Comparison of ENCODE assay signal across 25 cellular contexts in genomic region chr22:29973269-29973668, GRCh38.
"Had no signal": no experiment of that assay in that cellular context is flagged by ENCODE, and none has a peak within 500 bp of the region (broad histone marks: within the 10 kb centered on the region; RNA-seq: fewer than 3 reads in every experiment).

No MANE protein-coding gene starts in this region.

- H3K27me3 ChIP-seq: Peyer's patch, SJCRH30 had no signal

- H3K9me3 ChIP-seq: Peyer's patch, SJCRH30, SK-N-SH had no signal

- H3K4me2 ChIP-seq: SK-N-SH had no signal

- H3K4me1 Mint-ChIP-seq: activated CD4-positive, alpha-beta T cell treated with anti-CD3 and anti-CD28 coated beads, Interleukin-2, amount 10 ng/mL, durations not matched to agents 7 days and 5 days had no signal

- H3K27ac Mint-ChIP-seq: activated CD4-positive, alpha-beta memory T cell treated with anti-CD3 and anti-CD28 coated beads for 36 hours; activated CD4-positive, alpha-beta T cell treated with anti-CD3 and anti-CD28 coated beads, Interleukin-2, amount 10 ng/mL, durations not matched to agents 7 days and 5 days; activated naive CD4-positive, alpha-beta T cell treated with anti-CD3 and anti-CD28 coated beads for 36 hours; activated naive CD8-positive, alpha-beta T cell had no signal

- H3K4me1 ChIP-seq: SJCRH30 had no signal

- H3K9me3 Mint-ChIP-seq: activated CD4-positive, alpha-beta memory T cell treated with anti-CD3 and anti-CD28 coated beads for 36 hours; activated CD4-positive, alpha-beta T cell treated with anti-CD3 and anti-CD28 coated beads, Interleukin-2, amount 10 ng/mL, durations not matched to agents 7 days and 5 days; activated naive CD4-positive, alpha-beta T cell treated with anti-CD3 and anti-CD28 coated beads for 36 hours; activated T-cell treated with anti-CD3 and anti-CD28 coated beads, Interleukin-2, amount 50 U/mL, for 4 hours; brain had no signal

- H3K27ac ChIP-seq: Peyer's patch, RWPE1, SJCRH30 had no signal

- H3K9ac ChIP-seq: SK-N-SH had no signal

- H3K4me3 ChIP-seq: Peyer's patch, SJCRH30 had no signal

- DNase-seq: activated CD4-positive, alpha-beta memory T cell treated with anti-CD3 and anti-CD28 coated beads for 36 hours; activated CD4-positive, alpha-beta T cell treated with anti-CD3 and anti-CD28 coated beads, Interleukin-2, amount 10 ng/mL, durations not matched to agents 7 days and 5 days; activated CD4-positive, CD25-positive, alpha-beta regulatory T cell; activated CD8-positive, alpha-beta memory T cell treated with anti-CD3 and anti-CD28 coated beads for 24 hours; activated effector memory CD4-positive, alpha-beta T cell treated with anti-CD3 and anti-CD28 coated beads, Interleukin-2, amount 50 U/mL, for 16 hours; activated naive CD4-positive, alpha-beta T cell treated with anti-CD3 and anti-CD28 coated beads for 36 hours; activated T-cell treated with anti-CD3 and anti-CD28 coated beads, Interleukin-2, amount 50 U/mL, for 4 hours; amygdala; Kasumi-1; KBM-7; NCI-H1105 treated with DMSO at 0.1 percent for 48 hours; NCI-H1436 treated with DMSO at 0.1 percent for 48 hours; NCI-H187 treated with DMSO at 0.1 percent for 48 hours; NCI-H2081 treated with DMSO at 0.1 percent for 48 hours; NCI-H446; NCI-H524; Peyer's patch; Right ventricle myocardium superior; SJCRH30; SK-N-SH; T-helper 1 cell had no signal

- H3K36me3 ChIP-seq: SJCRH30 had no signal

- H3K27me3 Mint-ChIP-seq: activated CD4-positive, alpha-beta memory T cell treated with anti-CD3 and anti-CD28 coated beads for 36 hours; activated CD4-positive, alpha-beta T cell treated with anti-CD3 and anti-CD28 coated beads, Interleukin-2, amount 10 ng/mL, durations not matched to agents 7 days and 5 days; activated naive CD8-positive, alpha-beta T cell; brain had no signal

- ATAC-seq: activated T-cell treated with anti-CD3 and anti-CD28 coated beads, Interleukin-2, amount 50 U/mL, for 4 hours had no signal

- H3K4me3 Mint-ChIP-seq: activated CD4-positive, alpha-beta memory T cell treated with anti-CD3 and anti-CD28 coated beads for 36 hours; activated CD4-positive, alpha-beta T cell treated with anti-CD3 and anti-CD28 coated beads, Interleukin-2, amount 10 ng/mL, durations not matched to agents 7 days and 5 days; activated naive CD4-positive, alpha-beta T cell treated with anti-CD3 and anti-CD28 coated beads for 36 hours; activated naive CD8-positive, alpha-beta T cell; activated T-cell treated with anti-CD3 and anti-CD28 coated beads, Interleukin-2, amount 50 U/mL, for 4 hours; brain had no signal

- FAIRE-seq: astrocyte had no signal
